In genomic region chr6:130945401-130945919, GRCh38 we compare ENCODE assay signal across 11 cellular contexts.
DNase-seq lines count a peak whose midpoint lies in the region; TF ChIP-seq lines count a peak whose summit lies in the region.
"Had no signal": no experiment of that assay in that cellular context is flagged by ENCODE, and none has a peak within 500 bp of the region (broad histone marks: within the 10 kb centered on the region; RNA-seq: fewer than 3 reads in every experiment).

No MANE protein-coding gene starts in this region.

- no peak overlapping the region for H3K4me3 ChIP-seq in mammary epithelial cell (replicated peaks in 1 of 3; ENCODE audit: insufficient read depth in 1 of 3, low read depth in 2 of 3, low read length in 3 of 3)
- H3K4me3 ChIP-seq in A673 (ENCODE audit: low read depth, low read length, poor library complexity, severe bottlenecking): no peak overlapping the region

- DNase-seq in mammary epithelial cell (peak; percentile 17), MCF 10A (ENCODE audit: unreplicated experiment) (no peak), RPMI7951 (ENCODE audit: low read depth) (peak; percentile 41), fibroblast of peridontal ligament (ENCODE audit: extremely low read depth) (peak; percentile 69), NCI-H146 treated with DMSO at 0.1 percent for 48 hours (lab: John Stamatoyannopoulos, UW; ENCODE audit: unreplicated experiment) (no peak), A673 (ENCODE audit: low spot score) (no peak)
- no peak for DNase-seq in activated CD4-positive, alpha-beta T cell treated with anti-CD3 and anti-CD28 coated beads, Interleukin-2, amount 50 U/mL, for 4 hours
- DNase-seq: activated B cell treated with CpG ODN at 0.5 μM for 24 hours, small intestine had no signal

- H3K4me1 Mint-ChIP-seq in MCF 10A (ENCODE audit: insufficient read depth, unreplicated experiment): no peaks in the 10 kb centered on the region
- H3K4me1 Mint-ChIP-seq: central memory CD8-positive, alpha-beta T cell had no signal

- no peaks in the 10 kb centered on the region for H3K36me3 Mint-ChIP-seq in MCF 10A (ENCODE audit: insufficient read depth, unreplicated experiment)

- intact Hi-C loops in mammary epithelial cell (cut with micrococcal nuclease): no loop called here
- intact Hi-C loops in MCF 10A (cut with micrococcal nuclease): no loop called here
- intact Hi-C loops in A673 (cut with micrococcal nuclease; ENCODE audit: unreplicated experiment): no loop called here

- H3K9ac ChIP-seq in mammary epithelial cell (ENCODE audit: insufficient read depth, low read length): no peak overlapping the region

- WGBS in mammary epithelial cell (ENCODE audit: low coverage, missing lambda C conversion rate): 11% methylated on average over 4 of the region's 4 CpGs

- no peaks in the 10 kb centered on the region for H3K79me2 ChIP-seq in mammary epithelial cell (ENCODE audit: insufficient read depth, low read length)

- POLR2A ChIA-PET in MCF 10A (lab: Yijun Ruan, JAX) (no interaction called here), A673 (lab: Charles Lee; ENCODE audit: low non-redundant PET) (no interaction called here)

- in situ Hi-C loops in mammary epithelial cell (cut with MboI; ENCODE audit: low sequenced_read_pairs in 2 of 2): no loop called here

- H3K36me3 ChIP-seq in mammary epithelial cell (ENCODE audit: insufficient read depth, low read length) (no peaks in the 10 kb centered on the region), A673 (ENCODE audit: insufficient read depth, low read length, poor library complexity, severe bottlenecking) (no peaks in the 10 kb centered on the region)

- H3K27me3 Mint-ChIP-seq in MCF 10A (ENCODE audit: insufficient read depth, unreplicated experiment): no peaks in the 10 kb centered on the region
- H3K27me3 Mint-ChIP-seq: activated B cell treated with CpG ODN at 0.5 μM for 24 hours; central memory CD8-positive, alpha-beta T cell had no signal

- no peak overlapping the region for H3K27ac Mint-ChIP-seq in MCF 10A (ENCODE audit: low read depth, unreplicated experiment)
- H3K27ac Mint-ChIP-seq: activated B cell treated with CpG ODN at 0.5 μM for 24 hours had no signal

- H3K27ac ChIP-seq in mammary epithelial cell (ENCODE audit: insufficient read depth, low read depth, low read length) (no peak overlapping the region), temporal lobe (ENCODE audit: low read depth, low read length) (peak overlapping the region; percentile 64), A673 (ENCODE audit: low read depth, low read length, poor library complexity, severe bottlenecking) (no peak overlapping the region)

- dilution Hi-C loops in mammary epithelial cell (cut with HindIII; ENCODE audit: low sequenced_read_pairs): no loop called here

- H3K9me3 Mint-ChIP-seq in MCF 10A (ENCODE audit: unreplicated experiment): no peaks in the 10 kb centered on the region
- H3K9me3 Mint-ChIP-seq: activated B cell treated with CpG ODN at 0.5 μM for 24 hours; central memory CD8-positive, alpha-beta T cell had no signal

- peak overlapping the region; percentile 24 for H2AFZ ChIP-seq in mammary epithelial cell (ENCODE audit: low read depth, low read length)

- CTCF ChIA-PET in mammary epithelial cell (lab: Charles Lee; ENCODE audit: low non-redundant PET) (no interaction called here), MCF 10A (lab: Yijun Ruan, JAX) (interaction anchor here (0.6 kb wide), 1 partner anchor 47 kb away, joined by 3 read pairs; no protein-coding TSS in a partner anchor), A673 (lab: Charles Lee) (no interaction called here)

- H3K4me2 ChIP-seq in mammary epithelial cell (ENCODE audit: insufficient read depth, low read depth, low read length): peak overlapping the region; percentile 60

- H3K4me3 Mint-ChIP-seq in MCF 10A (ENCODE audit: unreplicated experiment): no peak overlapping the region
- H3K4me3 Mint-ChIP-seq: activated B cell treated with CpG ODN at 0.5 μM for 24 hours; central memory CD8-positive, alpha-beta T cell had no signal

- H3K9me3 ChIP-seq in mammary epithelial cell (replicated peaks; ENCODE audit: insufficient read depth, low read length) (no peaks in the 10 kb centered on the region), A673 (ENCODE audit: low read depth, low read length, poor library complexity, severe bottlenecking) (no peaks in the 10 kb centered on the region)

- BruUV-seq in mammary epithelial cell (replicated peaks; lab: Mats Ljungman, UMichigan) (no TSS peak), MCF 10A (replicated peaks; lab: Mats Ljungman, UMichigan) (no TSS peak), A673 (replicated peaks; lab: Mats Ljungman, UMichigan) (no TSS peak)

- H4K20me1 ChIP-seq in mammary epithelial cell (ENCODE audit: insufficient read depth, low read length): no peaks in the 10 kb centered on the region

- TF ChIP-seq CTCF in mammary epithelial cell (conservative IDR thresholded peaks at IDR 0.05 in 1 of 2, IDR thresholded peaks at IDR 0.05 in 1 of 2; ENCODE audit: extremely low read depth in 1 of 2, insufficient read depth in 1 of 2, low read depth in 1 of 2, low read length in 2 of 2) (no peak), MCF 10A (IDR thresholded peaks at IDR 0.05; ENCODE audit: unreplicated experiment) (no peak), A673 (conservative IDR thresholded peaks at IDR 0.05; ENCODE audit: low read depth, low read length) (no peak)

- peaks cover 6% of the 10 kb centered on the region for H3K4me1 ChIP-seq in mammary epithelial cell (ENCODE audit: insufficient read depth, low read length)
- peaks cover 11% of the 10 kb centered on the region for H3K4me1 ChIP-seq in A673 (ENCODE audit: insufficient read depth, low read length, poor library complexity, severe bottlenecking)

- H3K27me3 ChIP-seq in mammary epithelial cell (ENCODE audit: insufficient read depth, low read length) (no peaks in the 10 kb centered on the region), A673 (replicated peaks; ENCODE audit: insufficient read depth, low read depth, low read length, poor library complexity) (no peaks in the 10 kb centered on the region)

Comparison
In these comparisons a context has a peak if more than half of its experiments do, and no peak if none do; other contexts are left out.
1. DNase-seq: peak in mammary epithelial cell (single experiment), RPMI7951 (single experiment) and fibroblast of peridontal ligament (single experiment); none in MCF 10A (single experiment), activated CD4-positive, alpha-beta T cell treated with anti-CD3 and anti-CD28 coated beads, Interleukin-2, amount 50 U/mL, for 4 hours (0 of 2), NCI-H146 treated with DMSO at 0.1 percent for 48 hours (single experiment) and A673 (single experiment).